ENCODE assay signal across 18 cellular contexts in the genomic region with DNA sequence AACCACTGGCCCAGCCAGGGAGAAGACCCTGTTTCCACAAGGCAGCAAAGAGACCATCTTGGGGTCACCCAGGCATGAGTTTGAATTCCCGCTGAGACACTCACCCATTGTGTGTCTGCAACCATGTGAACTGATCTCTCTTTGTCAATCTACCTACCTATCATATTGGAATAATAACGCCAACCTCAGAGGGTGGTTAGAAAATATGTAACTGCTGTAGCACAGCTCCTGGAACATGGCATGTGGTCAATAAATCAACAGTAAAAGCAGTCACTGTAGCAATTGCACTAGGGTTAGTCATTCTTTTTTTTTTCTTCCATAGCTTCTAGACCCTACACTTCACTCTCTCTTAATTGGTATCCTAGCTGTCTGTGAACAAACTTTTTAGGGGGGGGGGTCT.
DNase-seq lines count a peak whose midpoint lies in the region; TF ChIP-seq lines count a peak whose summit lies in the region.
"Had no signal": no experiment of that assay in that cellular context is flagged by ENCODE, and none has a peak within 500 bp of the region (broad histone marks: within the 10 kb centered on the region; RNA-seq: fewer than 3 reads in every experiment).

No MANE protein-coding gene starts in this region.

- no peaks in the 10 kb centered on the region for H3K79me2 ChIP-seq in smooth muscle cell (ENCODE audit: low read depth)
- H3K79me2 ChIP-seq in MM.1S (ENCODE audit: low read length): no peaks in the 10 kb centered on the region

- H2AFZ ChIP-seq in smooth muscle cell (ENCODE audit: low read depth) (no peak overlapping the region), MM.1S (ENCODE audit: low read length) (no peak overlapping the region)

- H3K4me2 ChIP-seq in smooth muscle cell: no peak overlapping the region
- no peak overlapping the region for H3K4me2 ChIP-seq in MM.1S (ENCODE audit: low read depth, low read length)
- H3K4me2 ChIP-seq: KMS-11 had no signal

- TF ChIP-seq CTCF in smooth muscle cell (IDR thresholded peaks at IDR 0.05; ENCODE audit: borderline replicate concordance, insufficient read depth, poor library complexity, severe bottlenecking) (no peak), MM.1S (IDR thresholded peaks at IDR 0.05; ENCODE audit: low read length) (no peak)

- H4K20me1 ChIP-seq in smooth muscle cell (ENCODE audit: low read depth) (no peaks in the 10 kb centered on the region), MM.1S (ENCODE audit: insufficient read depth, low read length) (no peaks in the 10 kb centered on the region)

- H3K4me3 ChIP-seq in smooth muscle cell (no peak overlapping the region), MM.1S (ENCODE audit: low read length) (no peak overlapping the region)

- H3K27ac ChIP-seq in smooth muscle cell (ENCODE audit: low read depth) (peak overlapping the region; percentile 84), MM.1S (ENCODE audit: low read length) (no peak overlapping the region)
- H3K27ac ChIP-seq: KMS-11 had no signal

- no peaks in the 10 kb centered on the region for H3K9me3 ChIP-seq in smooth muscle cell (replicated peaks; ENCODE audit: low read depth)
- no peaks in the 10 kb centered on the region; the same call in 1 of the 2 replicates for H3K9me3 ChIP-seq in MM.1S (replicated peaks; ENCODE audit: insufficient read depth, low read length)

- H3K27me3 ChIP-seq in smooth muscle cell (ENCODE audit: low read depth) (no peaks in the 10 kb centered on the region), MM.1S (replicated peaks; ENCODE audit: insufficient read depth, low read length) (no peaks in the 10 kb centered on the region)

- intact Hi-C loops in posterior cingulate gyrus (cut with DNase I): no loop called here

- WGBS in smooth muscle cell (ENCODE audit: low lambda C conversion rate): 90% methylated on average over 2 of the region's 2 CpGs

- H3K36me3 ChIP-seq in smooth muscle cell (ENCODE audit: low read depth): no peaks in the 10 kb centered on the region
- no peaks in the 10 kb centered on the region for H3K36me3 ChIP-seq in MM.1S (replicated peaks; ENCODE audit: insufficient read depth, low read length)

- no peaks in the 10 kb centered on the region for H3K4me1 ChIP-seq in smooth muscle cell (ENCODE audit: low read depth)
- H3K4me1 ChIP-seq in MM.1S (ENCODE audit: low read length): no peaks in the 10 kb centered on the region

- H3K9ac ChIP-seq in smooth muscle cell (ENCODE audit: low read depth) (peak overlapping the region; percentile 40), MM.1S (ENCODE audit: low read length) (no peak overlapping the region)
- H3K9ac ChIP-seq: KMS-11 had no signal

- H3F3A ChIP-seq in smooth muscle cell (ENCODE audit: low read depth): no peaks in the 10 kb centered on the region
- H3F3A ChIP-seq in MM.1S (ENCODE audit: insufficient read depth, low read length): no peaks in the 10 kb centered on the region

- DNase-seq in EL: peak; percentile 82
- DNase-seq in HS-27A (ENCODE audit: low read depth): peak; percentile 12
- DNase-seq in amniotic epithelial cell (ENCODE audit: low read depth): peak; percentile 90
- DNase-seq in smooth muscle cell (lab: John Stamatoyannopoulos, UW; ENCODE audit: unreplicated experiment): no peak
- no peak for DNase-seq in posterior cingulate gyrus
- no peak for DNase-seq in MM.1S
- no peak for DNase-seq in NCI-H1930 (lab: John Stamatoyannopoulos, UW)
- DNase-seq: C1 segment of cervical spinal cord, DMS 273 treated with DMSO at 0.1 percent for 48 hours, GOT3, NCI-H1048, NCI-H1436, NCI-H2029 treated with DMSO at 0.1 percent for 48 hours, NCI-H748 treated with DMSO at 0.1 percent for 48 hours, OCI-M1, SHP77, T-helper 1 cell had no signal

- no peaks in the 10 kb centered on the region for H3K9me2 ChIP-seq in MM.1S (replicated peaks; ENCODE audit: insufficient read depth, low read length)

Comparison
In these comparisons a context has a peak if more than half of its experiments do, and no peak if none do; other contexts are left out.
1. DNase-seq: peak in EL (single experiment), HS-27A (single experiment) and amniotic epithelial cell (single experiment); none in smooth muscle cell (single experiment), posterior cingulate gyrus (0 of 10), MM.1S (single experiment) and NCI-H1930 (0 of 2).